In genomic region chr11:58334708-58335107, GRCh38 we compare ENCODE assay signal across 16 cellular contexts. TPM values are rescaled to one million over a fixed set of nuclear protein-coding genes. Genes with fewer than 3 reads are reported as not detected.
DNase-seq lines count a peak whose midpoint lies in the region; ATAC-seq and TF ChIP-seq lines count a peak whose summit lies in the region.
"Had no signal": no experiment of that assay in that cellular context is flagged by ENCODE, and none has a peak within 500 bp of the region (broad histone marks: within the 10 kb centered on the region; RNA-seq: fewer than 3 reads in every experiment).

No MANE protein-coding gene starts in this region.

- H3K9me3 ChIP-seq in IMR-90 (ENCODE audit: control insufficient read depth, insufficient read depth, low read length): peaks cover 3% of the 10 kb centered on the region
- peaks cover 0 to 3% of the 10 kb centered on the region in 2 donors for H3K9me3 ChIP-seq in left lung
- H3K9me3 ChIP-seq: esophagus squamous epithelium had no signal

- no peaks in the 10 kb centered on the region for H3K9me1 ChIP-seq in IMR-90 (ENCODE audit: insufficient read depth, low read length)

- TF ChIP-seq RAD21 in IMR-90 (IDR thresholded peaks at IDR 0.05; ENCODE audit: low read length): no peak

- no peak overlapping the region; the same call in 1 of the 2 replicates for H3K9ac ChIP-seq in IMR-90 (ENCODE audit: low read depth, low read length)

- peak overlapping the region; percentile 71 for H3K23ac ChIP-seq in IMR-90 (ENCODE audit: low read depth, low read length)

- dilution Hi-C loops in IMR-90 (cut with HindIII; ENCODE audit: low sequenced_read_pairs, unreplicated experiment): no loop called here

- H4K91ac ChIP-seq in IMR-90 (ENCODE audit: insufficient read depth, low read depth, low read length): peak overlapping the region; percentile 83

- no peak for TF ChIP-seq POLR2A in IMR-90 (IDR thresholded peaks at IDR 0.05; ENCODE audit: low read depth, low read length)

- H4K5ac ChIP-seq in IMR-90 (ENCODE audit: low read depth, low read length): peak overlapping the region; percentile 91

- peak overlapping the region; percentile 96 for H2BK20ac ChIP-seq in IMR-90 (ENCODE audit: low read depth, low read length)

- peak overlapping the region; percentile 86; the same call in 1 of the 2 replicates for H3K14ac ChIP-seq in IMR-90 (replicated peaks; ENCODE audit: low read depth, low read length)

- DNase-seq in AG09309 (ENCODE audit: low read depth) (peak; percentile 43), IMR-90 (peak; percentile 89), brain pericyte (ENCODE audit: low read depth, low spot score) (peak; percentile 8), kidney epithelial cell (ENCODE audit: low read depth) (peak; percentile 61), H7 (no peak), GM13976 (ENCODE audit: low spot score) (no peak), left lung (no peak)
- DNase-seq: C1 segment of cervical spinal cord, esophagus squamous epithelium, left ventricle myocardium inferior, NCI-H1092 had no signal

- no peak overlapping the region for H2AFZ ChIP-seq in IMR-90 (replicated peaks; ENCODE audit: low read length, poor library complexity)

- peak overlapping the region; percentile 66; the same call in 1 of the 2 replicates for H3K4me2 ChIP-seq in IMR-90 (ENCODE audit: low read depth, low read length)

- H2BK15ac ChIP-seq in IMR-90 (ENCODE audit: low read depth, low read length): peak overlapping the region; percentile 20; the same call in 1 of the 3 replicates

- peak overlapping the region; percentile 83; the same call in 1 of the 2 replicates for H3K4ac ChIP-seq in IMR-90 (ENCODE audit: low read depth, low read length)

- peak overlapping the region; percentile 57 to 92 for H4K8ac ChIP-seq in IMR-90 (ENCODE audit: low read depth in 2 of 2, low read length in 2 of 2)

- intact Hi-C loops in IMR-90 (cut with micrococcal nuclease): loop anchor here (5.0 kb wide), 1 partner anchor 58 kb away; no protein-coding TSS in a partner anchor
- intact Hi-C loops in left lung (cut with DNase I): no loop called here

- peaks cover 5% of the 10 kb centered on the region; the same call in 1 of the 2 replicates for H3K4me1 ChIP-seq in IMR-90 (ENCODE audit: control insufficient read depth, insufficient read depth, low read length)
- H3K4me1 ChIP-seq in left lung: no peaks in the 10 kb centered on the region
- H3K4me1 ChIP-seq: esophagus squamous epithelium, left ventricle myocardium inferior had no signal

- peak overlapping the region; percentile 65; the same call in 1 of the 2 replicates for H2AK5ac ChIP-seq in IMR-90 (ENCODE audit: low read depth, low read length)

- peak; percentile 83 for ATAC-seq in IMR-90 (ENCODE audit: low read depth)
- ATAC-seq in GM19463 (IDR thresholded peaks at IDR 0.05; ENCODE audit: unreplicated experiment): no peak
- no peak for ATAC-seq in left lung

- no peaks in the 10 kb centered on the region for H4K20me1 ChIP-seq in IMR-90 (ENCODE audit: insufficient read depth, low read length)

- peak overlapping the region; percentile 90 for H3K56ac ChIP-seq in IMR-90 (ENCODE audit: extremely low read depth, insufficient read depth, low read length)

- POLR2A ChIA-PET in IMR-90 (lab: Charles Lee; ENCODE audit: unreplicated experiment): interaction anchor here (1.0 kb wide), 1 partner anchor 19 kb away, joined by 3 read pairs; no protein-coding TSS in a partner anchor

- H3K27ac ChIP-seq in IMR-90 (ENCODE audit: insufficient read depth, low read length) (peak overlapping the region; percentile 53), left lung (no peak overlapping the region)
- H3K27ac ChIP-seq: esophagus squamous epithelium, left ventricle myocardium inferior had no signal

- peak overlapping the region; percentile 99 for H3K18ac ChIP-seq in IMR-90 (ENCODE audit: low read depth, low read length)

- in situ Hi-C loops in IMR-90 (cut with MboI; ENCODE audit: low sequenced_read_pairs) (no loop called here), GM13976 (cut with MboI; ENCODE audit: low sequenced_read_pairs, unreplicated experiment) (no loop called here)

- no peaks in the 10 kb centered on the region for H3K27me3 ChIP-seq in IMR-90 (ENCODE audit: control insufficient read depth, insufficient read depth, low read length)
- H3K27me3 ChIP-seq in kidney epithelial cell (ENCODE audit: control insufficient read depth, insufficient read depth, low read length): no peaks in the 10 kb centered on the region
- H3K27me3 ChIP-seq in H7 (ENCODE audit: control insufficient read depth, insufficient read depth, low read length): no peaks in the 10 kb centered on the region
- H3K27me3 ChIP-seq in left lung: no peaks in the 10 kb centered on the region
- H3K27me3 ChIP-seq: esophagus squamous epithelium had no signal

- H2BK5ac ChIP-seq in IMR-90 (ENCODE audit: low read depth, low read length, poor library complexity, severe bottlenecking): peak overlapping the region; percentile 96

- no peak overlapping the region for H2AK9ac ChIP-seq in IMR-90 (replicated peaks; ENCODE audit: low read depth, low read length, poor library complexity)

- CTCF ChIA-PET in IMR-90 (lab: Yijun Ruan, JAX): no interaction called here

- no TSS peak for BruUV-seq in IMR-90 (replicated peaks; lab: Mats Ljungman, UMichigan)

- TF ChIP-seq CTCF in AG09309 (IDR thresholded peaks at IDR 0.05; ENCODE audit: control insufficient read depth, insufficient read depth, low read depth, low read length, missing control alignments) (no peak), IMR-90 (conservative IDR thresholded peaks at IDR 0.05; ENCODE audit: low read depth, low read length) (no peak), kidney epithelial cell (IDR thresholded peaks at IDR 0.05; ENCODE audit: insufficient read depth, low read length, poor library complexity, severe bottlenecking) (no peak), GM13976 (IDR thresholded peaks at IDR 0.05; ENCODE audit: borderline replicate concordance, control extremely low read depth, extremely low read depth, insufficient read depth, missing control alignments) (no peak), left lung (IDR thresholded peaks at IDR 0.05) (no peak)

- H3K36me3 ChIP-seq in IMR-90 (ENCODE audit: control insufficient read depth, insufficient read depth, low read length) (no peaks in the 10 kb centered on the region), kidney epithelial cell (ENCODE audit: control insufficient read depth, insufficient read depth, low read length) (no peaks in the 10 kb centered on the region), H7 (replicated peaks; ENCODE audit: control insufficient read depth, insufficient read depth, low read length) (no peaks in the 10 kb centered on the region), left lung (no peaks in the 10 kb centered on the region)
- H3K36me3 ChIP-seq: esophagus squamous epithelium, left ventricle myocardium inferior had no signal

- H2BK120ac ChIP-seq in IMR-90 (ENCODE audit: low read depth, low read length): peak overlapping the region; percentile 90

- H3K79me1 ChIP-seq in IMR-90 (ENCODE audit: low read depth in 1 of 2, low read length in 2 of 2): no peaks in the 10 kb centered on the region

- H3K4me3 ChIP-seq in AG09309 (ENCODE audit: control insufficient read depth, low read depth, low read length) (no peak overlapping the region), IMR-90 (ENCODE audit: insufficient read depth, low read depth, low read length) (no peak overlapping the region), kidney epithelial cell (ENCODE audit: low read depth, low read length) (no peak overlapping the region), H7 (ENCODE audit: insufficient read depth, low read depth, low read length) (no peak overlapping the region), left lung (no peak overlapping the region)
- H3K4me3 ChIP-seq: esophagus squamous epithelium, left ventricle myocardium inferior had no signal

TF ChIP-seq in IMR-90, 13 proteins besides CTCF, POLR2A, EP300 and RAD21:
- TF ChIP-seq FOS (IDR thresholded peaks at IDR 0.05; ENCODE audit: low read depth, low read length) (peak; percentile 87), RFX5 (IDR thresholded peaks at IDR 0.05; ENCODE audit: low read depth, low read length) (no peak), USF2 (IDR thresholded peaks at IDR 0.05; ENCODE audit: low read depth, low read length) (no peak), CEBPB (IDR thresholded peaks at IDR 0.05; ENCODE audit: low read depth, low read length) (no peak), ELK1 (IDR thresholded peaks at IDR 0.05; ENCODE audit: borderline replicate concordance, low read depth, low read length) (no peak), RCOR1 (IDR thresholded peaks at IDR 0.05; ENCODE audit: insufficient replicate concordance, low read length) (no peak), MAFK (IDR thresholded peaks at IDR 0.05; ENCODE audit: low read depth, low read length) (no peak), NFE2L2 (IDR thresholded peaks at IDR 0.05; ENCODE audit: low read depth, low read length) (no peak), BHLHE40 (IDR thresholded peaks at IDR 0.05; ENCODE audit: low read depth, low read length) (peak; percentile 42; the same call in 1 of the 2 replicates)

RNA-seq across cellular contexts. Expression of gene OR5B17, which starts 24.2 kb away (rescaled TPM):
- total RNA-seq in IMR-90 (2012; rRNA removed): not detected in 2 replicates
- polyA plus RNA-seq in IMR-90 (2012; rRNA removed): not detected in 2 replicates
- not detected in 2 replicates for polyA plus RNA-seq in IMR-90 (2012; cell fraction: cytosol; rRNA removed)
- not detected in 2 replicates for polyA plus RNA-seq in IMR-90 (2012; cell fraction: nucleus; rRNA removed; ENCODE audit: low replicate concordance)
- total RNA-seq in kidney epithelial cell: not detected in 2 replicates
- total RNA-seq in H7 (2014; rRNA removed; shearing (Covaris generic)): not detected in 2 replicates
- total RNA-seq in left lung: not detected
- total RNA-seq: esophagus squamous epithelium; left ventricle myocardium inferior; omental fat pad; subcutaneous adipose tissue; T-helper 2 cell treated with Interferon-gamma antibody and Interleukin-4, amounts not matched to agents 100 ng/mL and 5 ng/mL, for 36 hours had no signal
- polyA plus RNA-seq: adipose tissue had no signal

Comparison
In these comparisons a context has a peak if more than half of its experiments do, and no peak if none do; other contexts are left out.
1. DNase-seq: peak in AG09309 (single experiment), IMR-90 (single experiment), brain pericyte (single experiment) and kidney epithelial cell (single experiment); none in H7 (single experiment), GM13976 (single experiment) and left lung (0 of 2).